1 cellular context compared by ENCODE assay signal in the genomic region with DNA sequence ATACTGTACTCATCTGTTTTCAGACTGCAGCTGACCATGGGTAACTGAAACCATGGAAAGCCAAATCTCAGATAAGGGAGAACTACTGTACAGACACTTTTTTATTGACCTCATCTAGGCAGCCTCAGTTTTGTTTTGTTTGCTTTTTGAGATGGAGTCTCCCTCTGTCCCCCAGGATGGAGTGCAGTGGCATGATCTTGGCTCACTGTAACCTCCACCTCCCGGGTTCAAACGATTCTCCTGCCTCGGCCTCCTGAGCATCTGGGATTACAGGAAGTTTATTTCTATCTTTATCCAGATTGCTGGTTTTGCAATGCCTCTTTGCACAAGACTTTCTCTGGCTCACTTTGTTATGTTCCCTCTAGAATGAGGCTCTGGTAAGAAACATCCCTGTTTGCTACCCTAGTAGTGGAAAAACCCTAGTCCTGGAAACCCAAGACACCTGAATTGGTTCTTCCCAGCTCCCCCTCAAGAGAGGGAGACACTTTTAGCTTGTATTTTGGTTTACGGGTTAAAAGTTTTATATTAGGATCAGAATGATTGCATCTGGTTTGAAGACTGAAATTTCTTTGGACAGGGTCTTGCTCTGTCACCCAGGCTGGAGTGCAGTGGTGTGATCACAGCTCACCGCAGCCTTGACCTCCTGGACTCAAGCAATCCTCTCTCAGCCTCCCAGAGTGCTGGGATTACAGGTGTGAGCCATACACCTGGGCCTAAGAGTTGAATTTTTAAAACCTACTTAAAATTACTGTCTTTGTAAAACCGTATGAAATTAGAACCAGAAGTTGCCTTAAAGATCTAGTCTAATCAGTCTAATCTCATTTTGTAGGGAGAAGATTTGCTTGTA.
TF ChIP-seq lines count a peak whose summit lies in the region.

No MANE protein-coding gene starts in this region.

TF ChIP-seq in WTC11, 78 proteins besides CTCF, POLR2A, EP300 and RAD21 (continued from another document):
- TF ChIP-seq, protein P1, sequence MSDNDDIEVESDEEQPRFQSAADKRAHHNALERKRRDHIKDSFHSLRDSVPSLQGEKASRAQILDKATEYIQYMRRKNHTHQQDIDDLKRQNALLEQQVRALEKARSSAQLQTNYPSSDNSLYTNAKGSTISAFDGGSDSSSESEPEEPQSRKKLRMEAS (CRISPR knock-in tag; IDR thresholded peaks at IDR 0.05): no peak
- TF ChIP-seq ZNF423 (CRISPR knock-in tag; IDR thresholded peaks at IDR 0.05) (no peak), E2F5 (CRISPR knock-in tag; IDR thresholded peaks at IDR 0.05) (no peak), ZNF219 (CRISPR knock-in tag; IDR thresholded peaks at IDR 0.05; ENCODE audit: borderline replicate concordance) (no peak)
